In genomic region chr22:19122752-19123492, GRCh38 we compare ENCODE assay signal across 1 cellular context.
TF ChIP-seq lines count a peak whose summit lies in the region.

No MANE protein-coding gene starts in this region.

TF ChIP-seq in K562, 482 proteins besides CTCF, POLR2A, EP300 and RAD21 (continued from another document and continues in another):
- TF ChIP-seq, protein P1, sequence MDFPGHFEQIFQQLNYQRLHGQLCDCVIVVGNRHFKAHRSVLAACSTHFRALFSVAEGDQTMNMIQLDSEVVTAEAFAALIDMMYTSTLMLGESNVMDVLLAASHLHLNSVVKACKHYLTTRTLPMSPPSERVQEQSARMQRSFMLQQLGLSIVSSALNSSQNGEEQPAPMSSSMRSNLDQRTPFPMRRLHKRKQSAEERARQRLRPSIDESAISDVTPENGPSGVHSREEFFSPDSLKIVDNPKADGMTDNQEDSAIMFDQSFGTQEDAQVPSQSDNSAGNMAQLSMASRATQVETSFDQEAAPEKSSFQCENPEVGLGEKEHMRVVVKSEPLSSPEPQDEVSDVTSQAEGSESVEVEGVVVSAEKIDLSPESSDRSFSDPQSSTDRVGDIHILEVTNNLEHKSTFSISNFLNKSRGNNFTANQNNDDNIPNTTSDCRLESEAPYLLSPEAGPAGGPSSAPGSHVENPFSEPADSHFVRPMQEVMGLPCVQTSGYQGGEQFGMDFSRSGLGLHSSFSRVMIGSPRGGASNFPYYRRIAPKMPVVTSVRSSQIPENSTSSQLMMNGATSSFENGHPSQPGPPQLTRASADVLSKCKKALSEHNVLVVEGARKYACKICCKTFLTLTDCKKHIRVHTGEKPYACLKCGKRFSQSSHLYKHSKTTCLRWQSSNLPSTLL (IDR thresholded peaks at IDR 0.05): 0 out of 2 replicates have a peak, but pooled peaks have one; percentile 20
- 0 out of 2 replicates have a peak, but pooled peaks have one; percentile 73 for TF ChIP-seq ZC3H11A (IDR thresholded peaks at IDR 0.05; ENCODE audit: low read depth, low read length)
- TF ChIP-seq FOXA3 (CRISPR knock-in tag; conservative IDR thresholded peaks at IDR 0.05 in 1 of 2, IDR thresholded peaks at IDR 0.05 in 1 of 2): no peak
- TF ChIP-seq NBN (IDR thresholded peaks at IDR 0.05; ENCODE audit: low read depth): 0 out of 2 replicates have a peak, but pooled peaks have one; percentile 13
- peak; percentile 11; the same call in 1 of the 2 replicates for TF ChIP-seq EHMT2 (IDR thresholded peaks at IDR 0.05)
- peak; percentile 95 for TF ChIP-seq LARP7 (IDR thresholded peaks at IDR 0.05)
- TF ChIP-seq HNRNPL (IDR thresholded peaks at IDR 0.05; ENCODE audit: low read depth, low read length): no peak
- no peak for TF ChIP-seq EP400 (IDR thresholded peaks at IDR 0.05)
- no peak for TF ChIP-seq ILK (tag; IDR thresholded peaks at IDR 0.05; ENCODE audit: borderline replicate concordance, low read depth)
- no peak for TF ChIP-seq NCOR1 (IDR thresholded peaks at IDR 0.05)
- TF ChIP-seq, protein P2, sequence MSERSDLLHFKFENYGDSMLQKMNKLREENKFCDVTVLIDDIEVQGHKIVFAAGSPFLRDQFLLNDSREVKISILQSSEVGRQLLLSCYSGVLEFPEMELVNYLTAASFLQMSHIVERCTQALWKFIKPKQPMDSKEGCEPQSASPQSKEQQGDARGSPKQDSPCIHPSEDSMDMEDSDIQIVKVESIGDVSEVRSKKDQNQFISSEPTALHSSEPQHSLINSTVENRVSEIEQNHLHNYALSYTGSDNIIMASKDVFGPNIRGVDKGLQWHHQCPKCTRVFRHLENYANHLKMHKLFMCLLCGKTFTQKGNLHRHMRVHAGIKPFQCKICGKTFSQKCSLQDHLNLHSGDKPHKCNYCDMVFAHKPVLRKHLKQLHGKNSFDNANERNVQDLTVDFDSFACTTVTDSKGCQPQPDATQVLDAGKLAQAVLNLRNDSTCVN (CRISPR knock-in tag; IDR thresholded peaks at IDR 0.05): peak; percentile 92; the same call in 1 of the 2 replicates
- TF ChIP-seq LCOR (CRISPR knock-in tag; IDR thresholded peaks at IDR 0.05): no peak
- TF ChIP-seq POU5F1 (IDR thresholded peaks at IDR 0.05; ENCODE audit: borderline replicate concordance, low read depth, low read length, partially characterized antibody): peak; percentile 10
- TF ChIP-seq HIVEP1 (CRISPR knock-in tag; IDR thresholded peaks at IDR 0.05): no peak
- TF ChIP-seq ZNF282 (CRISPR knock-in tag; IDR thresholded peaks at IDR 0.05): no peak
- TF ChIP-seq TAL1 (IDR thresholded peaks at IDR 0.05): 0 out of 2 replicates have a peak, but pooled peaks have one; percentile 2
- TF ChIP-seq ZNF695 (CRISPR knock-in tag; IDR thresholded peaks at IDR 0.05): no peak
- TF ChIP-seq NR2C2 (CRISPR knock-in tag; IDR thresholded peaks at IDR 0.05): no peak
- TF ChIP-seq NR2C2 (tag; IDR thresholded peaks at IDR 0.05): no peak
- TF ChIP-seq ZNF253 (CRISPR knock-in tag; conservative IDR thresholded peaks at IDR 0.05): 0 out of 2 replicates have a peak, but pooled peaks have one; percentile 73
- TF ChIP-seq KDM1A (IDR thresholded peaks at IDR 0.05): no peak
- no peak for TF ChIP-seq MBD2 (IDR thresholded peaks at IDR 0.05; ENCODE audit: borderline replicate concordance, low read depth)
- no peak for TF ChIP-seq SRSF3 (IDR thresholded peaks at IDR 0.05; ENCODE audit: insufficient read depth, low read length)
- no peak for TF ChIP-seq ZNF507 (tag; conservative IDR thresholded peaks at IDR 0.05)
- TF ChIP-seq SAP30 (IDR thresholded peaks at IDR 0.05; ENCODE audit: borderline replicate concordance, insufficient read depth, low read depth, low read length, poor library complexity, severe bottlenecking): peak; percentile 25
- no peak for TF ChIP-seq BRD4 (IDR thresholded peaks at IDR 0.05)
- peak; percentile 35; the same call in 1 of the 2 replicates for TF ChIP-seq ARID2 (IDR thresholded peaks at IDR 0.05)
- 0 out of 2 replicates have a peak, but pooled peaks have one; percentile 33 for TF ChIP-seq ZEB2 (IDR thresholded peaks at IDR 0.05)
- TF ChIP-seq FOXK2 (conservative IDR thresholded peaks at IDR 0.05 in 1 of 2, IDR thresholded peaks at IDR 0.05 in 1 of 2; ENCODE audit: low read depth in 2 of 2): peak; percentile 71 to 76; a peak in 3 of 4 replicates
- no peak for TF ChIP-seq FOXM1 (IDR thresholded peaks at IDR 0.05; ENCODE audit: low read depth)
- TF ChIP-seq FOXM1 (CRISPR knock-in tag; IDR thresholded peaks at IDR 0.05; ENCODE audit: low read depth): no peak
- TF ChIP-seq, protein P3, sequence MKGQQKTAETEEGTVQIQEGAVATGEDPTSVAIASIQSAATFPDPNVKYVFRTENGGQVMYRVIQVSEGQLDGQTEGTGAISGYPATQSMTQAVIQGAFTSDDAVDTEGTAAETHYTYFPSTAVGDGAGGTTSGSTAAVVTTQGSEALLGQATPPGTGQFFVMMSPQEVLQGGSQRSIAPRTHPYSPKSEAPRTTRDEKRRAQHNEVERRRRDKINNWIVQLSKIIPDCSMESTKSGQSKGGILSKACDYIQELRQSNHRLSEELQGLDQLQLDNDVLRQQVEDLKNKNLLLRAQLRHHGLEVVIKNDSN (CRISPR knock-in tag; IDR thresholded peaks at IDR 0.05): no peak
- TF ChIP-seq SAFB (IDR thresholded peaks at IDR 0.05; ENCODE audit: borderline replicate concordance, low read depth, low read length): no peak
- no peak for TF ChIP-seq ZKSCAN3 (CRISPR knock-in tag; IDR thresholded peaks at IDR 0.05)
- peak; percentile 50; the same call in 1 of the 2 replicates for TF ChIP-seq ELF2 (CRISPR knock-in tag; IDR thresholded peaks at IDR 0.05)
- TF ChIP-seq MTA1 (IDR thresholded peaks at IDR 0.05; ENCODE audit: borderline replicate concordance): 0 out of 2 replicates have a peak, but pooled peaks have one; percentile 8
- no peak for TF ChIP-seq RFX5 (IDR thresholded peaks at IDR 0.05; ENCODE audit: low read depth, low read length)
- peak; percentile 41; the same call in 1 of the 2 replicates for TF ChIP-seq TOE1 (IDR thresholded peaks at IDR 0.05; ENCODE audit: borderline replicate concordance)
- TF ChIP-seq TOE1 (CRISPR knock-in tag; IDR thresholded peaks at IDR 0.05; ENCODE audit: borderline replicate concordance, low read depth): no peak
- 0 out of 2 replicates have a peak, but pooled peaks have one; percentile 32 for TF ChIP-seq CHCHD3 (CRISPR knock-in tag; IDR thresholded peaks at IDR 0.05)
- no peak for TF ChIP-seq ZNF407 (IDR thresholded peaks at IDR 0.05; ENCODE audit: low read depth)
- no peak for TF ChIP-seq TAF1 (IDR thresholded peaks at IDR 0.05; ENCODE audit: control insufficient read depth, extremely low read depth, insufficient read depth, low read length, severe bottlenecking)
- TF ChIP-seq NCOA1 (IDR thresholded peaks at IDR 0.05; ENCODE audit: low read depth): 0 out of 2 replicates have a peak, but pooled peaks have one; percentile 6
- TF ChIP-seq STAT6 (CRISPR knock-in tag; IDR thresholded peaks at IDR 0.05): no peak
- TF ChIP-seq, protein P4, sequence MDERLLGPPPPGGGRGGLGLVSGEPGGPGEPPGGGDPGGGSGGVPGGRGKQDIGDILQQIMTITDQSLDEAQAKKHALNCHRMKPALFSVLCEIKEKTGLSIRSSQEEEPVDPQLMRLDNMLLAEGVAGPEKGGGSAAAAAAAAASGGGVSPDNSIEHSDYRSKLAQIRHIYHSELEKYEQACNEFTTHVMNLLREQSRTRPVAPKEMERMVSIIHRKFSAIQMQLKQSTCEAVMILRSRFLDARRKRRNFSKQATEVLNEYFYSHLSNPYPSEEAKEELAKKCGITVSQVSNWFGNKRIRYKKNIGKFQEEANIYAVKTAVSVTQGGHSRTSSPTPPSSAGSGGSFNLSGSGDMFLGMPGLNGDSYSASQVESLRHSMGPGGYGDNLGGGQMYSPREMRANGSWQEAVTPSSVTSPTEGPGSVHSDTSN (CRISPR knock-in tag; IDR thresholded peaks at IDR 0.05; ENCODE audit: low read depth): no peak; the same call in 1 of the 2 replicates
- TF ChIP-seq, protein P4 (tag; conservative IDR thresholded peaks at IDR 0.05; ENCODE audit: low read depth): peak; percentile 80
- peak; percentile 18 for TF ChIP-seq ZNF146 (CRISPR knock-in tag; IDR thresholded peaks at IDR 0.05; ENCODE audit: unreplicated experiment)
- no peak for TF ChIP-seq HDAC6 (IDR thresholded peaks at IDR 0.05; ENCODE audit: low read depth, low read length)
- TF ChIP-seq IFI16 (CRISPR knock-in tag; IDR thresholded peaks at IDR 0.05): no peak
- TF ChIP-seq, protein P5, sequence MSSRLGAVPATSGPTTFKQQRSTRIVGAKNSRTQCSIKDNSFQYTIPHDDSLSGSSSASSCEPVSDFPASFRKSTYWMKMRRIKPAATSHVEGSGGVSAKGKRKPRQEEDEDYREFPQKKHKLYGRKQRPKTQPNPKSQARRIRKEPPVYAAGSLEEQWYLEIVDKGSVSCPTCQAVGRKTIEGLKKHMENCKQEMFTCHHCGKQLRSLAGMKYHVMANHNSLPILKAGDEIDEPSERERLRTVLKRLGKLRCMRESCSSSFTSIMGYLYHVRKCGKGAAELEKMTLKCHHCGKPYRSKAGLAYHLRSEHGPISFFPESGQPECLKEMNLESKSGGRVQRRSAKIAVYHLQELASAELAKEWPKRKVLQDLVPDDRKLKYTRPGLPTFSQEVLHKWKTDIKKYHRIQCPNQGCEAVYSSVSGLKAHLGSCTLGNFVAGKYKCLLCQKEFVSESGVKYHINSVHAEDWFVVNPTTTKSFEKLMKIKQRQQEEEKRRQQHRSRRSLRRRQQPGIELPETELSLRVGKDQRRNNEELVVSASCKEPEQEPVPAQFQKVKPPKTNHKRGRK (tag; IDR thresholded peaks at IDR 0.05): peak; percentile 50; the same call in 1 of the 2 replicates
- TF ChIP-seq HDAC2 (IDR thresholded peaks at IDR 0.05): peak; percentile 33; the same call in 1 of the 2 replicates
